In the genomic region with DNA sequence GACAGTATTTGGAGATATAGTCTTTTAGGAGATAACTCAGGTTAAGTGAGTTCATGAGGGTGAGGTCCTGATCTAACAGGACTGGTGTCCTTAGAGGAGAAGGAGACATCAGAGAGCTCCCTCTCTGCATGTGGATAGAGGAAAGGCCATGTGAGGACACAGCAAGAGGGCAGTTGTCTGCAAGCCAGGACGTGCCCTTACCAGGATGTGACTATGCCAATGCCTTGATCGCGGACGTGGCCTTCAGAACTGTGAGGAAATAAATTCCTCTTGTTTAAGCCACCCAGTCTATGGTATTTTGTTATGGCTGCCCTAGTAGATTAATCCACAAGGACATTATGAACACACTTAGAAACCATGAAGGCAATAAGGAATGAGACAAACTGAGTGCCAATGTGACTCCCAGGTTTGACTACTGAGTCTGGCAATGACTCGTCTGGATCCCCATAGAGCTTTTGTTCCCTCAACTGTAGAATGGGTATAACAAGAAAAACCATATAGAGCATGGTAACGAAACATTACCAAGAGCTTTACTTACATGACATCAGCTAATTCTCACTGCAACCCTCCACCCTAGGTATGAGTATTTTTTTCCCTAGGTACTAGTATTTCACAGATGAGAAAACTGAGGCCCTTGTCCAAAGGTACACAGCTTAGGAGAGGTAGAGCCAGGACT, we compare ENCODE assay signal across 12 cellular contexts. TPM values are rescaled to one million over a fixed set of nuclear protein-coding genes. Genes with fewer than 3 reads are reported as not detected.
DNase-seq lines count a peak whose midpoint lies in the region; ATAC-seq, FAIRE-seq and TF ChIP-seq lines count a peak whose summit lies in the region.
"Had no signal": no experiment of that assay in that cellular context is flagged by ENCODE, and none has a peak within 500 bp of the region (broad histone marks: within the 10 kb centered on the region; RNA-seq: fewer than 3 reads in every experiment).

No MANE protein-coding gene starts in this region.

- CTCF ChIA-PET in A549 (lab: Yijun Ruan, JAX): interaction anchor here (0.8 to 1.8 kb wide), 2 partner anchors 215 to 220 kb away, joined by 3 to 7 read pairs; no protein-coding TSS in a partner anchor

- H3K9me3 ChIP-seq in A549: no peaks in the 10 kb centered on the region
- H3K9me3 ChIP-seq in liver (ENCODE audit: control insufficient read depth in 4 of 4, low read length in 3 of 4): no peaks in the 10 kb centered on the region

- H3K4me3 ChIP-seq in A549 (no peak overlapping the region), liver (ENCODE audit: low read depth in 1 of 3, low read length in 3 of 3) (no peak overlapping the region)

- TF ChIP-seq POLR2A in A549 (IDR thresholded peaks at IDR 0.05; ENCODE audit: low read length): no peak

- H3K9ac ChIP-seq in liver (ENCODE audit: low read depth in 1 of 2, low read length in 2 of 2): no peak overlapping the region

- no peak for FAIRE-seq in A549 (lab: Jason Lieb, UNC)
- FAIRE-seq: islet of Langerhans had no signal

- H3K27ac ChIP-seq in A549: peak overlapping the region; percentile 29 to 73; a peak in 5 of 6 replicates
- no peak overlapping the region for H3K27ac ChIP-seq in liver (ENCODE audit: low read depth in 1 of 2, low read length in 2 of 2)

- POLR2A ChIA-PET in A549 (lab: Yijun Ruan, JAX): no interaction called here

- no peak for ATAC-seq in A549
- ATAC-seq: natural killer cell treated with Interleukin-12 subunit alpha and Interleukin-12 subunit beta and Interleukin-15 and Interleukin-18, amount 100 ng/mL, for 72 hours had no signal

- TF ChIP-seq RAD21 in A549 (conservative IDR thresholded peaks at IDR 0.05 in 1 of 2, IDR thresholded peaks at IDR 0.05 in 1 of 2) (no peak), liver (IDR thresholded peaks at IDR 0.05) (peak in 1 of 2 donors; percentile 8)

- WGBS in A549 (ENCODE audit: missing lambda C conversion rate): 64% methylated on average over 6 of the region's 6 CpGs
- WGBS in liver: 45% methylated on average over 6 of the region's 6 CpGs

- TF ChIP-seq EP300 in A549 (IDR thresholded peaks at IDR 0.05): no peak

- peaks cover 2 to 24% (median 15%) of the 10 kb centered on the region in 4 donors for H3K36me3 ChIP-seq in liver (ENCODE audit: control insufficient read depth in 4 of 4, insufficient read depth in 3 of 4, low read depth in 1 of 4, low read length in 3 of 4)

- TF ChIP-seq CTCF in A549 (IDR thresholded peaks at IDR 0.05) (no peak), liver (IDR thresholded peaks at IDR 0.05; ENCODE audit: low read depth, low read length, missing input control) (no peak)

- peak overlapping the region; percentile 33 for H3K4me2 ChIP-seq in A549

- peaks cover 80% of the 10 kb centered on the region for H3K4me1 ChIP-seq in A549
- peaks cover 0 to 11% (median 3%) of the 10 kb centered on the region in 4 donors for H3K4me1 ChIP-seq in liver (ENCODE audit: control insufficient read depth in 4 of 4, insufficient read depth in 4 of 4, low read length in 3 of 4)

- no peaks in the 10 kb centered on the region for H3K27me3 ChIP-seq in liver (ENCODE audit: control insufficient read depth in 4 of 4, insufficient read depth in 4 of 4, low read length in 3 of 4)

- DNase-seq in A549 (ENCODE audit: low read depth in 1 of 2, low spot score in 1 of 2) (peak in 1 of 2 experiments; percentile 35), M059J (ENCODE audit: low read depth) (peak; percentile 86), dermis blood vessel endothelial cell (peak; percentile 64), SK-N-DZ (ENCODE audit: low spot score) (no peak), epidermal melanocyte (ENCODE audit: insufficient read length, low spot score) (no peak), NCI-H1436 treated with DMSO at 0.1 percent for 48 hours (lab: John Stamatoyannopoulos, UW) (no peak)
- no peak for DNase-seq in stimulated activated naive CD4-positive, alpha-beta T cell treated with Interleukin-2 at 50 U/mL for 16 hours (lab: John Stamatoyannopoulos, UW)
- DNase-seq: Karpas-422, NCI-H345 had no signal

TF ChIP-seq in A549, 52 proteins besides CTCF, POLR2A, EP300 and RAD21 (continues in another document):
- TF ChIP-seq HOXA7 (CRISPR knock-in tag; IDR thresholded peaks at IDR 0.05) (no peak), ZC3H11A (IDR thresholded peaks at IDR 0.05) (no peak), TFCP2L1 (CRISPR knock-in tag; IDR thresholded peaks at IDR 0.05) (no peak), FOSB (CRISPR knock-in tag; IDR thresholded peaks at IDR 0.05) (no peak), USF2 (IDR thresholded peaks at IDR 0.05) (no peak), BHLHE40 (IDR thresholded peaks at IDR 0.05; ENCODE audit: low read depth, low read length) (no peak), CBX2 (IDR thresholded peaks at IDR 0.05; ENCODE audit: borderline replicate concordance, low read depth) (no peak), ZFP36 (IDR thresholded peaks at IDR 0.05; ENCODE audit: borderline replicate concordance, partially characterized antibody) (no peak)
- TF ChIP-seq, protein P1, sequence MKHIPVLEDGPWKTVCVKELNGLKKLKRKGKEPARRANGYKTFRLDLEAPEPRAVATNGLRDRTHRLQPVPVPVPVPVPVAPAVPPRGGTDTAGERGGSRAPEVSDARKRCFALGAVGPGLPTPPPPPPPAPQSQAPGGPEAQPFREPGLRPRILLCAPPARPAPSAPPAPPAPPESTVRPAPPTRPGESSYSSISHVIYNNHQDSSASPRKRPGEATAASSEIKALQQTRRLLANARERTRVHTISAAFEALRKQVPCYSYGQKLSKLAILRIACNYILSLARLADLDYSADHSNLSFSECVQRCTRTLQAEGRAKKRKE (CRISPR knock-in tag; IDR thresholded peaks at IDR 0.05; ENCODE audit: low read depth): no peak

TF ChIP-seq in liver, 16 proteins besides CTCF, POLR2A, EP300 and RAD21:
- TF ChIP-seq TAF1 (conservative IDR thresholded peaks at IDR 0.05) (no peak), HNF4A (conservative IDR thresholded peaks at IDR 0.05) (peak in 1 of 2 donors; percentile 29), RXRA (IDR thresholded peaks at IDR 0.05) (peak; percentile 63 to 79)
- TF ChIP-seq, protein P2, sequence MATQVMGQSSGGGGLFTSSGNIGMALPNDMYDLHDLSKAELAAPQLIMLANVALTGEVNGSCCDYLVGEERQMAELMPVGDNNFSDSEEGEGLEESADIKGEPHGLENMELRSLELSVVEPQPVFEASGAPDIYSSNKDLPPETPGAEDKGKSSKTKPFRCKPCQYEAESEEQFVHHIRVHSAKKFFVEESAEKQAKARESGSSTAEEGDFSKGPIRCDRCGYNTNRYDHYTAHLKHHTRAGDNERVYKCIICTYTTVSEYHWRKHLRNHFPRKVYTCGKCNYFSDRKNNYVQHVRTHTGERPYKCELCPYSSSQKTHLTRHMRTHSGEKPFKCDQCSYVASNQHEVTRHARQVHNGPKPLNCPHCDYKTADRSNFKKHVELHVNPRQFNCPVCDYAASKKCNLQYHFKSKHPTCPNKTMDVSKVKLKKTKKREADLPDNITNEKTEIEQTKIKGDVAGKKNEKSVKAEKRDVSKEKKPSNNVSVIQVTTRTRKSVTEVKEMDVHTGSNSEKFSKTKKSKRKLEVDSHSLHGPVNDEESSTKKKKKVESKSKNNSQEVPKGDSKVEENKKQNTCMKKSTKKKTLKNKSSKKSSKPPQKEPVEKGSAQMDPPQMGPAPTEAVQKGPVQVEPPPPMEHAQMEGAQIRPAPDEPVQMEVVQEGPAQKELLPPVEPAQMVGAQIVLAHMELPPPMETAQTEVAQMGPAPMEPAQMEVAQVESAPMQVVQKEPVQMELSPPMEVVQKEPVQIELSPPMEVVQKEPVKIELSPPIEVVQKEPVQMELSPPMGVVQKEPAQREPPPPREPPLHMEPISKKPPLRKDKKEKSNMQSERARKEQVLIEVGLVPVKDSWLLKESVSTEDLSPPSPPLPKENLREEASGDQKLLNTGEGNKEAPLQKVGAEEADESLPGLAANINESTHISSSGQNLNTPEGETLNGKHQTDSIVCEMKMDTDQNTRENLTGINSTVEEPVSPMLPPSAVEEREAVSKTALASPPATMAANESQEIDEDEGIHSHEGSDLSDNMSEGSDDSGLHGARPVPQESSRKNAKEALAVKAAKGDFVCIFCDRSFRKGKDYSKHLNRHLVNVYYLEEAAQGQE (IDR thresholded peaks at IDR 0.05): no peak

RNA-seq across cellular contexts. Expression of gene URB1, which starts 6.5 kb away (rescaled TPM):
- polyA plus RNA-seq in A549 (2011; rRNA removed): 8.7 and 9.0 TPM in 2 replicates
- 4.8 and 6.7 TPM in 2 replicates for polyA plus RNA-seq in A549 (2012; cell fraction: cytosol; rRNA removed)
- polyA plus RNA-seq in A549 (2012; cell fraction: nucleus; rRNA removed): 14.2 and 16.0 TPM in 2 replicates
- 9.5 to 10.3 TPM (median 10.1 TPM) in 3 replicates for polyA plus RNA-seq in A549 (2017; fragmentation: RNase III; extraction: RNeasy Plus Mini Kit Qiagen cat#74134 plus additional on column Dnase treatment)
- polyA minus RNA-seq in A549 (2011; rRNA and poly(A)+ RNA removed): 21.2 and 22.7 TPM in 2 replicates
- 8.9 and 18.1 TPM in 2 replicates for total RNA-seq in M059J (2014; rRNA removed; shearing (Covaris generic))
- 18.5 and 27.6 TPM in 2 replicates for total RNA-seq in dermis blood vessel endothelial cell
- total RNA-seq in liver: 10 to 100 TPM in 1 of 2 donors, 1 to 10 TPM in 1; 9.6 to 14.5 TPM
- polyA plus RNA-seq in liver: 1 to 10 TPM; 2.8 to 4.6 TPM
- polyA plus RNA-seq in SK-N-DZ (2014; cell fraction: cytosol; rRNA removed): 8.7 and 9.2 TPM in 2 replicates
- polyA plus RNA-seq in SK-N-DZ (2014; cell fraction: nucleus; rRNA removed): 11.7 and 13.9 TPM in 2 replicates

RNA-seq across cellular contexts. Expression of gene EVA1C, which starts 26.2 kb away (rescaled TPM):
- 41.1 and 45.5 TPM in 2 replicates for polyA plus RNA-seq in A549 (2011; rRNA removed)
- 14.5 and 15.7 TPM in 2 replicates for polyA plus RNA-seq in A549 (2012; cell fraction: cytosol; rRNA removed)
- 13.0 and 15.6 TPM in 2 replicates for polyA plus RNA-seq in A549 (2012; cell fraction: nucleus; rRNA removed)
- polyA plus RNA-seq in A549 (2017; fragmentation: RNase III; extraction: RNeasy Plus Mini Kit Qiagen cat#74134 plus additional on column Dnase treatment): 42.3 to 50.4 TPM (median 48.0 TPM) in 3 replicates
- 22.8 and 29.4 TPM in 2 replicates for polyA minus RNA-seq in A549 (2011; rRNA and poly(A)+ RNA removed)
- total RNA-seq in M059J (2014; rRNA removed; shearing (Covaris generic)): 8.1 and 10.4 TPM in 2 replicates
- 17.9 and 39.7 TPM in 2 replicates for total RNA-seq in dermis blood vessel endothelial cell
- total RNA-seq in liver: 1 to 10 TPM in 1 of 2 donors, under 1 TPM in 1; 0.47 to 3.3 TPM
- 1 to 10 TPM; 1.8 to 3.1 TPM for polyA plus RNA-seq in liver
- not detected in 2 replicates for polyA plus RNA-seq in SK-N-DZ (2014; cell fraction: cytosol; rRNA removed)
- not detected in 2 replicates for polyA plus RNA-seq in SK-N-DZ (2014; cell fraction: nucleus; rRNA removed)

Comparison
In these comparisons a context has a peak if more than half of its experiments do, and no peak if none do; other contexts are left out.
1. DNase-seq: peak in M059J (single experiment) and dermis blood vessel endothelial cell (single experiment); none in SK-N-DZ (single experiment), stimulated activated naive CD4-positive, alpha-beta T cell treated with Interleukin-2 at 50 U/mL for 16 hours (single experiment), epidermal melanocyte (single experiment) and NCI-H1436 treated with DMSO at 0.1 percent for 48 hours (single experiment).
2. H3K27ac ChIP-seq: peak in A549 (2 of 2); none in liver (0 of 2).